Comparison of ENCODE assay signal across 24 cellular contexts in the genomic region with DNA sequence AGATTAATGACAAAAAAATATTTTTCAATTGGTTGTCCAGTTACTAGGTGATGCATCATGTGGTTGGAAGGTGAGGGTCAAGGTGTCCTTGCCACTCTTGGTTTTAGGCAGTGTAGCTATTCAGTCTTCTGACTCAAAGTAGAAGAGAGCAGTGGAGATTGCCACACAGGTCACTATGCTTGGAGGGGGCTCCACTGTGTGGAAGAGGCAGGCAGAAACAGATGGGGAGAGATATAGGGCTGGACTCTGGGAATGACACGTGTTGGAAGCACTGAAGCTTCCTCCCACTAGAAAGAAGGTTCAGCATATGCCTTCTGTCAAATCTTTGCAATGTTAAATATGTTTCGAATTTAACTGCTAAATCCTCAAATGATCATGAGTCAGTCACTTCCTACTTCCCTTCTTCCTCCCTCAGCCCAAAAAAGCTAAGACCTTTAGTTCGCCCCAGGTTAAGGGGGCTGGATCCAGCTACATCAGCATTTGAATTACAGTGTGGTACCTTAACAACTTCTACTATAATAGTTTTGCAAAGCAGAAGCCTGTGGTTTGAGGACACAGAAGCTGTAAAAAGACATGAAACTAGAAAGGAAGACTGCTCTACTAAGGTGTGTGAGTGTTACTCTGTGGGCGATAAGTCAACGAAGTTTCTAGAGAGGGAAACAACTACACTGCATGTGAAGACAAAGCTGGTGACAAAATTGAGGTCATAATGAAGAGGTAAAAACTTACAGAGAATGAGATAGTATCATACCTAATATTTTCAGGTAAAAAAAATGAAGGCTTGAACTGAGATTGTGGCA.
DNase-seq lines count a peak whose midpoint lies in the region; ATAC-seq and TF ChIP-seq lines count a peak whose summit lies in the region.
"Had no signal": no experiment of that assay in that cellular context is flagged by ENCODE, and none has a peak within 500 bp of the region (broad histone marks: within the 10 kb centered on the region; RNA-seq: fewer than 3 reads in every experiment).

No MANE protein-coding gene starts in this region.

- in situ Hi-C loops in mammary epithelial cell (cut with MboI; ENCODE audit: low sequenced_read_pairs in 2 of 2): no loop called here

- no peaks in the 10 kb centered on the region for H3K36me3 Mint-ChIP-seq in activated CD4-positive, alpha-beta T cell treated with anti-CD3 and anti-CD28 coated beads for 36 hours (ENCODE audit: low read depth)
- no peaks in the 10 kb centered on the region for H3K36me3 Mint-ChIP-seq in stimulated activated memory B cell treated with anti-CD40 and anti-IgM and Interleukin-4, amounts not matched to agents 10 μg/mL and 1 μg/mL and 100 μg/mL, for 72 hours
- H3K36me3 Mint-ChIP-seq: activated naive CD4-positive, alpha-beta T cell treated with anti-CD3 and anti-CD28 coated beads, Interleukin-2, amount 10 ng/mL, durations not matched to agents 7 days and 5 days had no signal

- WGBS in mammary epithelial cell (ENCODE audit: low coverage, missing lambda C conversion rate): 79% methylated on average over 5 of the region's 5 CpGs

- intact Hi-C loops in activated CD4-positive, alpha-beta T cell treated with anti-CD3 and anti-CD28 coated beads for 36 hours (cut with DNase I, micrococcal nuclease): no loop called here
- intact Hi-C loops in mammary epithelial cell (cut with micrococcal nuclease): no loop called here

- H3K27me3 Mint-ChIP-seq in activated CD4-positive, alpha-beta T cell treated with anti-CD3 and anti-CD28 coated beads for 36 hours: no peaks in the 10 kb centered on the region
- no peaks in the 10 kb centered on the region for H3K27me3 Mint-ChIP-seq in stimulated activated memory B cell treated with anti-CD40 and anti-IgM and Interleukin-4, amounts not matched to agents 10 μg/mL and 1 μg/mL and 100 μg/mL, for 72 hours
- H3K27me3 Mint-ChIP-seq: activated naive CD4-positive, alpha-beta T cell treated with anti-CD3 and anti-CD28 coated beads, Interleukin-2, amount 10 ng/mL, durations not matched to agents 7 days and 5 days; CD4-positive, alpha-beta T cell had no signal

- H3K4me3 Mint-ChIP-seq in activated CD4-positive, alpha-beta T cell treated with anti-CD3 and anti-CD28 coated beads for 36 hours: no peak overlapping the region
- H3K4me3 Mint-ChIP-seq in stimulated activated memory B cell treated with anti-CD40 and anti-IgM and Interleukin-4, amounts not matched to agents 10 μg/mL and 1 μg/mL and 100 μg/mL, for 72 hours: no peak overlapping the region
- H3K4me3 Mint-ChIP-seq: activated naive CD4-positive, alpha-beta T cell treated with anti-CD3 and anti-CD28 coated beads, Interleukin-2, amount 10 ng/mL, durations not matched to agents 7 days and 5 days; CD4-positive, alpha-beta T cell had no signal

- H3K27ac Mint-ChIP-seq in activated CD4-positive, alpha-beta T cell treated with anti-CD3 and anti-CD28 coated beads for 36 hours: no peak overlapping the region
- no peak overlapping the region for H3K27ac Mint-ChIP-seq in stimulated activated memory B cell treated with anti-CD40 and anti-IgM and Interleukin-4, amounts not matched to agents 10 μg/mL and 1 μg/mL and 100 μg/mL, for 72 hours
- H3K27ac Mint-ChIP-seq: activated naive CD4-positive, alpha-beta T cell treated with anti-CD3 and anti-CD28 coated beads, Interleukin-2, amount 10 ng/mL, durations not matched to agents 7 days and 5 days; CD4-positive, alpha-beta T cell had no signal

- H3K9me3 Mint-ChIP-seq in activated CD4-positive, alpha-beta T cell treated with anti-CD3 and anti-CD28 coated beads for 36 hours (ENCODE audit: low read depth): no peaks in the 10 kb centered on the region
- no peaks in the 10 kb centered on the region for H3K9me3 Mint-ChIP-seq in stimulated activated memory B cell treated with anti-CD40 and anti-IgM and Interleukin-4, amounts not matched to agents 10 μg/mL and 1 μg/mL and 100 μg/mL, for 72 hours
- H3K9me3 Mint-ChIP-seq: activated naive CD4-positive, alpha-beta T cell treated with anti-CD3 and anti-CD28 coated beads, Interleukin-2, amount 10 ng/mL, durations not matched to agents 7 days and 5 days; CD4-positive, alpha-beta T cell had no signal

- H3K9ac ChIP-seq in OCI-LY1 (ENCODE audit: low read length) (no peak overlapping the region), mammary epithelial cell (ENCODE audit: insufficient read depth, low read length) (no peak overlapping the region)

- no peak for DNase-seq in activated CD4-positive, alpha-beta T cell treated with anti-CD3 and anti-CD28 coated beads for 36 hours
- DNase-seq in activated CD4-positive, alpha-beta T cell treated with anti-CD3 and anti-CD28 coated beads for 48 hours: no peak
- DNase-seq in caudate nucleus (lab: John Stamatoyannopoulos, UW) (peak in 5 of 61 donors; percentile 3 to 31 (median 20)), mammary epithelial cell (no peak), SHP77 treated with DMSO at 0.1 percent for 48 hours (lab: John Stamatoyannopoulos, UW) (no peak)
- DNase-seq in activated CD8-positive, alpha-beta memory T cell treated with anti-CD3 and anti-CD28 coated beads, Interleukin-2, amount 50 U/mL, for 48 hours: no peak
- DNase-seq: 8988T; activated naive CD4-positive, alpha-beta T cell treated with anti-CD3 and anti-CD28 coated beads, Interleukin-2, amount 10 ng/mL, durations not matched to agents 7 days and 5 days; CD4-positive, alpha-beta T cell; cortex of kidney; heart left ventricle; IMR-90; mesenchymal stem cell; NCI-H1092; NCI-H2029; NCI-H2227 treated with DMSO at 0.1 percent for 48 hours; OCI-M1; posterior cingulate gyrus; right lobe of liver; stimulated activated CD4-positive, alpha-beta T cell treated with anti-CD3 and anti-CD28 coated beads, Interleukin-4, amount 100 ng/mL, for 4 hours; stimulated activated naive CD4-positive, alpha-beta T cell had no signal

- TF ChIP-seq CTCF in OCI-LY1 (IDR thresholded peaks at IDR 0.05; ENCODE audit: low read length) (no peak), mammary epithelial cell (conservative IDR thresholded peaks at IDR 0.05 in 1 of 2, IDR thresholded peaks at IDR 0.05 in 1 of 2; ENCODE audit: extremely low read depth in 1 of 2, insufficient read depth in 1 of 2, low read depth in 1 of 2, low read length in 2 of 2) (no peak)

- dilution Hi-C loops in mammary epithelial cell (cut with HindIII; ENCODE audit: low sequenced_read_pairs): no loop called here

- H3K27me3 ChIP-seq in OCI-LY1 (ENCODE audit: insufficient read depth, low read length) (no peaks in the 10 kb centered on the region), mammary epithelial cell (ENCODE audit: insufficient read depth, low read length) (peaks cover 2% of the 10 kb centered on the region)
- H3K27me3 ChIP-seq: right lobe of liver had no signal

- H3F3A ChIP-seq in OCI-LY1 (ENCODE audit: insufficient read depth, low read length): no peaks in the 10 kb centered on the region

- H4K20me1 ChIP-seq in OCI-LY1 (ENCODE audit: insufficient read depth, low read length) (no peaks in the 10 kb centered on the region), mammary epithelial cell (ENCODE audit: insufficient read depth, low read length) (no peaks in the 10 kb centered on the region)

- H3K27ac ChIP-seq in OCI-LY1 (ENCODE audit: low read depth, low read length, poor library complexity, severe bottlenecking) (peak overlapping the region; percentile 20), caudate nucleus (ENCODE audit: low read depth, low read length) (peak overlapping the region; percentile 41), mammary epithelial cell (ENCODE audit: insufficient read depth, low read depth, low read length) (no peak overlapping the region)
- H3K27ac ChIP-seq: heart left ventricle, right lobe of liver, SK-N-MC had no signal

- H3K36me3 ChIP-seq in OCI-LY1 (ENCODE audit: insufficient read depth, low read length) (no peaks in the 10 kb centered on the region), mammary epithelial cell (ENCODE audit: insufficient read depth, low read length) (no peaks in the 10 kb centered on the region)
- H3K36me3 ChIP-seq: heart left ventricle, right lobe of liver had no signal

- H3K4me3 ChIP-seq in OCI-LY1 (ENCODE audit: low read depth, low read length, poor library complexity, severe bottlenecking) (no peak overlapping the region), mammary epithelial cell (replicated peaks in 1 of 3; ENCODE audit: insufficient read depth in 1 of 3, low read depth in 2 of 3, low read length in 3 of 3) (no peak overlapping the region)
- H3K4me3 ChIP-seq: heart left ventricle, right lobe of liver, SK-N-MC had no signal

- H3K79me2 ChIP-seq in OCI-LY1 (ENCODE audit: insufficient read depth, low read length): no peaks in the 10 kb centered on the region
- H3K79me2 ChIP-seq in mammary epithelial cell (ENCODE audit: insufficient read depth, low read length): no peaks in the 10 kb centered on the region

- no peaks in the 10 kb centered on the region for H3K9me2 ChIP-seq in OCI-LY1 (ENCODE audit: low read depth, low read length)

- POLR2A ChIA-PET in activated CD4-positive, alpha-beta T cell treated with anti-CD3 and anti-CD28 coated beads for 36 hours (lab: Charles Lee): no interaction called here

- H2AFZ ChIP-seq in OCI-LY1 (ENCODE audit: low read length) (no peak overlapping the region), mammary epithelial cell (ENCODE audit: low read depth, low read length) (no peak overlapping the region)

- CTCF ChIA-PET in activated CD4-positive, alpha-beta T cell treated with anti-CD3 and anti-CD28 coated beads for 36 hours (lab: Charles Lee): interaction anchor here (0.8 kb wide), 1 partner anchor 301 kb away, joined by 3 read pairs; no protein-coding TSS in a partner anchor
- CTCF ChIA-PET in mammary epithelial cell (lab: Charles Lee; ENCODE audit: low non-redundant PET): no interaction called here

- H3K4me1 ChIP-seq in OCI-LY1 (ENCODE audit: insufficient read depth, low read length, severe bottlenecking) (peaks cover 41% of the 10 kb centered on the region), mammary epithelial cell (ENCODE audit: insufficient read depth, low read length) (no peaks in the 10 kb centered on the region)
- H3K4me1 ChIP-seq: heart left ventricle, right lobe of liver had no signal

- peaks cover 7% of the 10 kb centered on the region for H3K4me1 Mint-ChIP-seq in activated CD4-positive, alpha-beta T cell treated with anti-CD3 and anti-CD28 coated beads for 36 hours
- H3K4me1 Mint-ChIP-seq in stimulated activated memory B cell treated with anti-CD40 and anti-IgM and Interleukin-4, amounts not matched to agents 10 μg/mL and 1 μg/mL and 100 μg/mL, for 72 hours: no peaks in the 10 kb centered on the region
- H3K4me1 Mint-ChIP-seq: activated naive CD4-positive, alpha-beta T cell treated with anti-CD3 and anti-CD28 coated beads, Interleukin-2, amount 10 ng/mL, durations not matched to agents 7 days and 5 days had no signal

- BruUV-seq in mammary epithelial cell (replicated peaks; lab: Mats Ljungman, UMichigan): no TSS peak

- ATAC-seq in activated CD4-positive, alpha-beta T cell treated with anti-CD3 and anti-CD28 coated beads for 36 hours: peak; percentile 71
- ATAC-seq in stimulated activated memory B cell treated with anti-CD40 and anti-IgM and Interleukin-4, amounts not matched to agents 10 μg/mL and 1 μg/mL and 100 μg/mL, for 72 hours: peak; percentile 39
- ATAC-seq: heart left ventricle, right lobe of liver had no signal

- H3K4me2 ChIP-seq in OCI-LY1 (ENCODE audit: low read length): no peak overlapping the region
- no peak overlapping the region for H3K4me2 ChIP-seq in mammary epithelial cell (ENCODE audit: insufficient read depth, low read depth, low read length)

- H3K9me3 ChIP-seq in OCI-LY1 (ENCODE audit: low read length) (no peaks in the 10 kb centered on the region), mammary epithelial cell (replicated peaks; ENCODE audit: insufficient read depth, low read length) (no peaks in the 10 kb centered on the region)
- H3K9me3 ChIP-seq: heart left ventricle, right lobe of liver had no signal
